In the genomic region with DNA sequence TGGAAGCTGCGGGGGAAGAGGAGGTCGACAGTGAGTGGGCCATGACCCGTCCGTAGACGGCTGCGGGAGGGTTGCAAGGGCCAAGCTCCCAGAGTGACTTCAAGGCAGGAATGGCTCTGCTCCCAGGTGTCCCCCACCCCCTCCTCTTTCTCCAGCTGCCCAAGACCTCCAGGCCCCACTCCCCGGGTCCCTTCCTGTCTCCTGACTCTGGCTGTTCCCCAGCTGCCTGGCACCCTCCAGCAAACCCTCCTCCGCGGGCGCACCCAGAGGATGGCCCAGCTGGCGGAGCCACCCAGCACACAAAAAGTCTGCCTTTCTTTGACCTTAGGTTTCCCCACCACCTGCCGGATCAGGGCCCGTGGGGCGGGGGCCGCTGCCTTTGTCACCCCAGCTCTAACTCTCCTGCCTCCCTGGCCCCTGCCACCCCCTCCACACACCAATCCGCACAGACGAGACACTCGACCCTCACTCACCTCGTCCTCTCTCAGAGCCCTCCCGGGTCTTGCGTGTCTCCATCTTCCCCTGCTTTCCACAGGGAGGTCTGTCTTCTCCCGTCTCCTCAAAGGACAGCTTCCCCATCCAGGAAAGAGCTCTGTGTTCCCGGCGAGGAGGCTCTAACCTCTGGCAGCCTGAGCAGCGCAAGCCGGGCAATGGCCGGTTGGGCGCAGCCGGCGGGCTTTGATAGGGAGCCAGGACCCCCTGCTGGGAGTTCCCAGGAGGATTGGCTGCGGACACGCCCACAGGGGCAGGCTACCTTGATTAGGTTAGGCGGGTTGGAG, we compare ENCODE assay signal across 8 cellular contexts. TPM values are rescaled to one million over a fixed set of nuclear protein-coding genes. Genes with fewer than 3 reads are reported as not detected.
DNase-seq lines count a peak whose midpoint lies in the region; ATAC-seq and TF ChIP-seq lines count a peak whose summit lies in the region.
"Not testable (repeated sequence)": the region's sequence is repeated elsewhere in the genome, so short reads cannot be mapped to it uniquely, and the experiment has no call there.

No MANE protein-coding gene starts in this region.

- H3K9me3 Mint-ChIP-seq in chondrocyte (ENCODE audit: low read depth): not testable (repeated sequence)

- not testable (repeated sequence) for H3K9me3 ChIP-seq in BE2C; RWPE2 (ENCODE audit: severe bottlenecking); thyroid gland
- peaks cover 12% of the 10 kb centered on the region for H3K9me3 ChIP-seq in right cardiac atrium (ENCODE audit: control insufficient read depth, low read length)
- H3K9me3 ChIP-seq in mucosa of descending colon: peaks cover 24% of the 10 kb centered on the region

- WGBS in right cardiac atrium: 4% methylated on average over 22 of the region's 33 CpGs
- WGBS in thyroid gland, 2 donors: 1 to 42% methylated on average over 13 to 25 of the region's 33 CpGs

- not testable (repeated sequence) for H3K36me3 ChIP-seq in BE2C; RWPE2 (ENCODE audit: low read depth); mucosa of descending colon (ENCODE audit: low read depth); thyroid gland

- not testable (repeated sequence) for H3K4me3 ChIP-seq in BE2C (ENCODE audit: low read depth, low read length); NB4 (ENCODE audit: low read depth, low read length); RWPE2 (ENCODE audit: severe bottlenecking); right cardiac atrium (ENCODE audit: low read length); mucosa of descending colon; thyroid gland (replicated peaks in 1 of 3)

- H3K27ac Mint-ChIP-seq in chondrocyte (ENCODE audit: unreplicated experiment): not testable (repeated sequence)

- not testable (repeated sequence) for H3K4me1 Mint-ChIP-seq in chondrocyte (ENCODE audit: low read depth)

- peak; percentile 6 for DNase-seq in BE2C
- DNase-seq in NB4 (ENCODE audit: low read depth): peak; percentile 5
- DNase-seq in RWPE2 (ENCODE audit: low spot score): peak; percentile 48
- DNase-seq in activated T-cell treated with anti-CD3 and anti-CD28 coated beads, Interleukin-2, amount 50 U/mL, for 1 hour: peak; percentile 24
- DNase-seq in chondrocyte (ENCODE audit: low spot score): peak; percentile 97
- peak in 2 of 3 donors; percentile 18 to 39 for DNase-seq in right cardiac atrium
- peak in 2 of 3 donors; percentile 37 to 43 for DNase-seq in mucosa of descending colon
- DNase-seq in thyroid gland: peak; percentile 47 to 48

- H3K4me1 ChIP-seq in BE2C; RWPE2 (ENCODE audit: insufficient read depth, poor library complexity, severe bottlenecking); right cardiac atrium (ENCODE audit: control insufficient read depth, insufficient read depth, low read length); mucosa of descending colon (ENCODE audit: low read depth); thyroid gland: not testable (repeated sequence)

- H3K36me3 Mint-ChIP-seq in chondrocyte (ENCODE audit: low read depth): not testable (repeated sequence)

- not testable (repeated sequence) for H3K27me3 Mint-ChIP-seq in chondrocyte (ENCODE audit: low read depth)

- H3K27ac ChIP-seq in RWPE2 (ENCODE audit: poor library complexity, severe bottlenecking); right cardiac atrium (ENCODE audit: low read length); thyroid gland: not testable (repeated sequence)

- TF ChIP-seq CTCF in BE2C (IDR thresholded peaks at IDR 0.05; ENCODE audit: low read depth, low read length); NB4 (IDR thresholded peaks at IDR 0.05; ENCODE audit: low read depth, low read length); RWPE2 (IDR thresholded peaks at IDR 0.05; ENCODE audit: poor library complexity, severe bottlenecking); chondrocyte (IDR thresholded peaks at IDR 0.05); mucosa of descending colon (IDR thresholded peaks at IDR 0.05); thyroid gland (IDR thresholded peaks at IDR 0.05): not testable (repeated sequence)

- not testable (repeated sequence) for TF ChIP-seq POLR2A in NB4 (IDR thresholded peaks at IDR 0.05; ENCODE audit: extremely low read depth, insufficient read length); thyroid gland (IDR thresholded peaks at IDR 0.05)

- not testable (repeated sequence) for H3K27me3 ChIP-seq in BE2C; right cardiac atrium (ENCODE audit: control insufficient read depth, insufficient read depth)
- H3K27me3 ChIP-seq in RWPE2 (ENCODE audit: insufficient read depth, poor library complexity, severe bottlenecking) (peaks cover 12% of the 10 kb centered on the region), thyroid gland (peaks cover 10% of the 10 kb centered on the region)

- not testable (repeated sequence) for H3K4me3 Mint-ChIP-seq in chondrocyte (ENCODE audit: unreplicated experiment)

- ATAC-seq in RWPE2 (ENCODE audit: low read depth); right cardiac atrium; mucosa of descending colon: not testable (repeated sequence)

- intact Hi-C loops in right cardiac atrium (cut with DNase I); mucosa of descending colon (cut with DNase I, micrococcal nuclease); thyroid gland (cut with DNase I): not testable (repeated sequence)

RNA-seq across cellular contexts. Expression of a gene that starts 4.7 kb away (rescaled TPM):
- polyA plus RNA-seq in BE2C (2012; ENCODE audit: insufficient read depth, insufficient read length, low read depth): 8.5 TPM
- total RNA-seq in chondrocyte (3.3 to 4.3 TPM (median 3.6 TPM) in 3 replicates), right cardiac atrium (1 to 10 TPM; 2.3 to 2.6 (median 2.4) TPM), mucosa of descending colon (1 to 10 TPM in 1 of 3 donors, under 1 TPM in 2; 0.43 to 2.7 (median 0.51) TPM), thyroid gland (1 to 10 TPM; 3.2 to 5.8 (median 4.6) TPM)
- polyA plus RNA-seq in right cardiac atrium: 0.93 TPM

RNA-seq across cellular contexts. Expression of a gene that starts 49.3 kb away (rescaled TPM):
- 16.1 TPM for polyA plus RNA-seq in BE2C (2012; ENCODE audit: insufficient read depth, insufficient read length, low read depth)
- total RNA-seq in chondrocyte (3.3 to 5.8 TPM (median 4.5 TPM) in 3 replicates), right cardiac atrium (10 to 100 TPM in 1 of 4 donors, 1 to 10 TPM in 3; 6.3 to 11.9 (median 7.0) TPM), mucosa of descending colon (1 to 10 TPM in 1 of 3 donors, under 1 TPM in 2; 0.38 to 1.1 (median 0.55) TPM), thyroid gland (1 to 10 TPM in 1 of 4 donors, under 1 TPM in 3; 0.33 to 3.0 (median 0.59) TPM)
- 8.3 TPM for polyA plus RNA-seq in right cardiac atrium

Comparison
In these comparisons a context has a peak if more than half of its experiments do, and no peak if none do; other contexts are left out.
1. DNase-seq: peak in every context shown above with its lines; median percentile 97 in chondrocyte; 48 in RWPE2; 48 in thyroid gland; 40 in mucosa of descending colon; 28 in right cardiac atrium; 24 in activated T-cell treated with anti-CD3 and anti-CD28 coated beads, Interleukin-2, amount 50 U/mL, for 1 hour; 6 in BE2C; 5 in NB4.